Comparison of ENCODE assay signal across 15 cellular contexts in the genomic region with DNA sequence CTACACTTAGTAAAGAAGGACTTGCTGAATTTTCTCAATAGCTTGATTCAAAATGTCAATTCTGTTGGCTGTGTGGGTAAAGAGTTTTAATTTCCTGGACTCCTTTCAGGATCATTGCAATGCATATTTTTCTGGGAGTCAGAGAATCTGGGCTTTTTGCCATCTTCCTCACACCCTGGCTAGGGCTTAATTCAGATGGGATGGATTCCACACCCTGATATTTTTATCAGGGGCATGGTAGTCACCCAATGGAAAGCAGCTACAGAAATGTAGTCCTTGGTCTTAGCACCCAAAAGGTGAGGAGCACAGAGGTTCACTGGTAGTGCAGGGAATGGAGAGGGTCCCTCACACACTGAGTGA.
A peak's percentile ranks its signal among the peaks of the same experiment; 100 is the strongest.
DNase-seq lines count a peak whose midpoint lies in the region; ATAC-seq, FAIRE-seq and TF ChIP-seq lines count a peak whose summit lies in the region.
"Had no signal": no experiment of that assay in that cellular context is flagged by ENCODE, and none has a peak within 500 bp of the region (broad histone marks: within the 10 kb centered on the region; RNA-seq: fewer than 3 reads in every experiment).

No MANE protein-coding gene starts in this region.

- H3K79me2 ChIP-seq in SK-N-SH (ENCODE audit: insufficient read depth): peaks cover 84% of the 10 kb centered on the region
- H3K79me2 ChIP-seq in fibroblast of lung (ENCODE audit: control insufficient read depth, insufficient read depth, low read length): peaks cover 9% of the 10 kb centered on the region
- H3K79me2 ChIP-seq in HepG2 (ENCODE audit: insufficient read depth, low read length): no peaks in the 10 kb centered on the region

- no peaks in the 10 kb centered on the region for H3K27me3 ChIP-seq in SK-N-SH (ENCODE audit: insufficient read depth)
- H3K27me3 ChIP-seq in fibroblast of lung (ENCODE audit: control insufficient read depth, insufficient read depth, low read length): no peaks in the 10 kb centered on the region
- no peaks in the 10 kb centered on the region for H3K27me3 ChIP-seq in sigmoid colon
- H3K27me3 ChIP-seq in HepG2 (ENCODE audit: control insufficient read depth in 1 of 2, insufficient read depth in 2 of 2, low read length in 2 of 2): no peaks in the 10 kb centered on the region
- H3K27me3 ChIP-seq: gastroesophageal sphincter, SJCRH30 had no signal

- TF ChIP-seq RAD21 in SK-N-SH (IDR thresholded peaks at IDR 0.05; ENCODE audit: low read length) (no peak), HepG2 (CRISPR knock-in tag; IDR thresholded peaks at IDR 0.05) (no peak)

- H3K9me3 ChIP-seq in SK-N-SH: no peaks in the 10 kb centered on the region
- H3K9me3 ChIP-seq in fibroblast of lung (ENCODE audit: control insufficient read depth, insufficient read depth, low read depth, low read length): no peaks in the 10 kb centered on the region
- no peaks in the 10 kb centered on the region for H3K9me3 ChIP-seq in sigmoid colon
- no peaks in the 10 kb centered on the region for H3K9me3 ChIP-seq in HepG2 (ENCODE audit: low read length)
- H3K9me3 ChIP-seq: gastroesophageal sphincter, lower lobe of right lung, SJCRH30 had no signal

- no peak for TF ChIP-seq POLR2A in sigmoid colon (IDR thresholded peaks at IDR 0.05)
- TF ChIP-seq POLR2A in HepG2 (IDR thresholded peaks at IDR 0.05; ENCODE audit: insufficient read depth in 1 of 2, low read depth in 2 of 2, low read length in 2 of 2): no peak

- CTCF ChIA-PET in SK-N-SH (lab: Yijun Ruan, JAX): interaction anchor here (1.0 to 1.6 kb wide), 2 partner anchors 13 to 200 kb away, joined by 3 to 11 read pairs; no protein-coding TSS in a partner anchor
- CTCF ChIA-PET in HepG2 (lab: Yijun Ruan, JAX; ENCODE audit: low intra/inter-chr PET ratio, low total read pairs): no interaction called here

- no peak for FAIRE-seq in HepG2 (lab: Jason Lieb, UNC)
- FAIRE-seq: HTR-8/SVneo had no signal

- POLR2A ChIA-PET in SK-N-SH (lab: Yijun Ruan, JAX): no interaction called here
- POLR2A ChIA-PET in HepG2 (lab: Yijun Ruan, JAX): no interaction called here

- no TSS peak for BruUV-seq in HepG2 (replicated peaks; lab: Mats Ljungman, UMichigan)

- H4K20me1 ChIP-seq in SK-N-SH (ENCODE audit: insufficient read depth) (peaks cover 5% of the 10 kb centered on the region; the same call in 1 of the 2 replicates), fibroblast of lung (ENCODE audit: control insufficient read depth, extremely low read depth, insufficient read depth, low read length) (peaks cover 1% of the 10 kb centered on the region), HepG2 (ENCODE audit: insufficient read depth, low read length) (no peaks in the 10 kb centered on the region)

- H3K36me3 ChIP-seq in SK-N-SH (replicated peaks in 1 of 2; ENCODE audit: control insufficient read depth in 1 of 2, insufficient read depth in 2 of 2, low read length in 1 of 2): peaks cover 0 to 6% of the 10 kb centered on the region in 2 experiments
- H3K36me3 ChIP-seq in fibroblast of lung (ENCODE audit: control insufficient read depth, insufficient read depth, low read length): no peaks in the 10 kb centered on the region
- no peaks in the 10 kb centered on the region for H3K36me3 ChIP-seq in sigmoid colon
- H3K36me3 ChIP-seq in HepG2 (replicated peaks in 1 of 2; ENCODE audit: control insufficient read depth in 1 of 2, insufficient read depth in 2 of 2, low read length in 2 of 2): peaks cover 0 to 2% of the 10 kb centered on the region in 2 experiments; a peak in 1 of 5 replicates
- H3K36me3 ChIP-seq: gastroesophageal sphincter, lower lobe of right lung, SJCRH30 had no signal

- H3K4me3 ChIP-seq in SK-N-SH (ENCODE audit: low read depth in 2 of 2, low read length in 1 of 2) (no peak overlapping the region), fibroblast of lung (replicated peaks in 1 of 4; ENCODE audit: control extremely low read depth in 1 of 4, insufficient read depth in 1 of 4, low read depth in 3 of 4, low read length in 4 of 4) (no peak overlapping the region), sigmoid colon (no peak overlapping the region), HepG2 (replicated peaks in 1 of 3; ENCODE audit: insufficient read depth in 1 of 3, low read depth in 2 of 3, low read length in 3 of 3) (no peak overlapping the region)
- H3K4me3 ChIP-seq: gastroesophageal sphincter, lower lobe of right lung, SJCRH30, skin epidermis had no signal

- H3K4me2 ChIP-seq in SK-N-SH (no peak overlapping the region), fibroblast of lung (ENCODE audit: extremely low read depth, insufficient read depth, low read length) (peak overlapping the region; percentile 66), HepG2 (ENCODE audit: low read depth, low read length) (no peak overlapping the region)

- in situ Hi-C loops in HepG2 (cut with HindIII; ENCODE audit: extremely low pct_ligation_motif_present, low pct_unique_long_range_greater_than_20kb): no loop called here

- intact Hi-C loops in sigmoid colon (cut with DNase I) (no loop called here), HepG2 (cut with micrococcal nuclease; ENCODE audit: unreplicated experiment) (no loop called here)

- ATAC-seq in SK-N-SH treated with all-trans-retinoic acid at 6 μM for 48 hours (peak; percentile 33; the same call in 2 of the 3 replicates), HG03342 (IDR thresholded peaks at IDR 0.05; ENCODE audit: unreplicated experiment) (no peak), HepG2 (no peak)
- ATAC-seq: activated CD8-positive, alpha-beta T cell treated with anti-CD3 and anti-CD28 coated beads for 36 hours; gastroesophageal sphincter; lower lobe of right lung had no signal

- TF ChIP-seq EP300 in SK-N-SH (IDR thresholded peaks at IDR 0.05; ENCODE audit: borderline replicate concordance in 1 of 2, low read depth in 1 of 2, low read length in 1 of 2): no peak
- no peak for TF ChIP-seq EP300 in sigmoid colon (IDR thresholded peaks at IDR 0.05)
- TF ChIP-seq EP300 in HepG2 (IDR thresholded peaks at IDR 0.05; ENCODE audit: low read depth in 2 of 2, low read length in 2 of 2): no peak
- TF ChIP-seq EP300 in HepG2 (CRISPR knock-in tag; IDR thresholded peaks at IDR 0.05; ENCODE audit: borderline replicate concordance): no peak

- DNase-seq in SK-N-SH (no peak), NCI-H446 treated with DMSO at 0.1 percent for 48 hours (lab: John Stamatoyannopoulos, UW) (peak; percentile 16), fibroblast of lung (ENCODE audit: low read depth in 2 of 2) (peak; percentile 77 to 79), sigmoid colon (no peak), occipital lobe (lab: John Stamatoyannopoulos, UW) (no peak), HepG2 (ENCODE audit: low spot score) (no peak)
- DNase-seq: ACHN; activated CD8-positive, alpha-beta T cell treated with anti-CD3 and anti-CD28 coated beads for 36 hours; lower lobe of right lung; SJCRH30 had no signal

- H2AFZ ChIP-seq in SK-N-SH (ENCODE audit: low read depth) (no peak overlapping the region), fibroblast of lung (ENCODE audit: low read length) (no peak overlapping the region), HepG2 (ENCODE audit: low read length) (no peak overlapping the region)

- H3K4me1 ChIP-seq in SK-N-SH (ENCODE audit: control insufficient read depth in 1 of 2, insufficient read depth in 2 of 2, low read depth in 1 of 2, low read length in 1 of 2) (peaks cover 5 to 7% of the 10 kb centered on the region in 2 experiments; a peak in 2 of 4 replicates), fibroblast of lung (ENCODE audit: control insufficient read depth, extremely low read depth, insufficient read depth, low read length) (peaks cover 11% of the 10 kb centered on the region), sigmoid colon (peaks cover 0 to 63% (median 36%) of the 10 kb centered on the region in 4 donors), HepG2 (ENCODE audit: insufficient read depth, low read length) (no peaks in the 10 kb centered on the region)

- H3K9me2 ChIP-seq in SK-N-SH: no peaks in the 10 kb centered on the region

- H3F3A ChIP-seq in SK-N-SH (replicated peaks; ENCODE audit: insufficient read depth): peaks cover 2% of the 10 kb centered on the region

- peak overlapping the region in 1 of 2 experiments; percentile 26; a peak in 1 of 4 replicates for H3K27ac ChIP-seq in SK-N-SH (ENCODE audit: low read depth in 2 of 2, low read length in 1 of 2)
- peak overlapping the region; percentile 64 for H3K27ac ChIP-seq in fibroblast of lung (ENCODE audit: insufficient read depth, low read length)
- peak overlapping the region in 3 of 4 donors; percentile 9 to 20 (median 15) for H3K27ac ChIP-seq in sigmoid colon
- no peak overlapping the region for H3K27ac ChIP-seq in HepG2 (ENCODE audit: extremely low read length, insufficient read depth, low read length)
- H3K27ac ChIP-seq: lower lobe of right lung, SJCRH30 had no signal

- H3K9ac ChIP-seq in SK-N-SH (no peak overlapping the region), fibroblast of lung (ENCODE audit: insufficient read depth, low read length) (no peak overlapping the region), HepG2 (ENCODE audit: insufficient read depth, low read depth, low read length) (no peak overlapping the region)

- TF ChIP-seq CTCF in SK-N-SH (IDR thresholded peaks at IDR 0.05) (no peak), fibroblast of lung (conservative IDR thresholded peaks at IDR 0.05 in 1 of 2, IDR thresholded peaks at IDR 0.05 in 1 of 2; ENCODE audit: low read depth in 1 of 2, low read length in 2 of 2) (no peak), sigmoid colon (IDR thresholded peaks at IDR 0.05) (no peak), HepG2 (CRISPR knock-in tag; IDR thresholded peaks at IDR 0.05) (no peak)

TF ChIP-seq in SK-N-SH treated with all-trans-retinoic acid at 6 μM for 48 hours, 23 proteins besides CTCF, POLR2A, EP300 and RAD21 (continues in another document):
- TF ChIP-seq ISL1 (CRISPR knock-in tag; IDR thresholded peaks at IDR 0.05): no peak
- no peak for TF ChIP-seq RARB (CRISPR knock-in tag; IDR thresholded peaks at IDR 0.05)
- TF ChIP-seq ZNF70 (CRISPR knock-in tag; IDR thresholded peaks at IDR 0.05): no peak
- no peak for TF ChIP-seq CSDC2 (CRISPR knock-in tag; IDR thresholded peaks at IDR 0.05)

TF ChIP-seq in SK-N-SH, 30 proteins besides CTCF, POLR2A, EP300 and RAD21:
- no peak for TF ChIP-seq ELF1 (IDR thresholded peaks at IDR 0.05)
- no peak for TF ChIP-seq SIN3A (IDR thresholded peaks at IDR 0.05; ENCODE audit: borderline replicate concordance, low read depth, low read length)
- no peak for TF ChIP-seq EZH2phosphoT487 (IDR thresholded peaks at IDR 0.05; ENCODE audit: borderline replicate concordance, low read depth)
- TF ChIP-seq MXI1 (IDR thresholded peaks at IDR 0.05; ENCODE audit: low read depth, low read length): no peak

TF ChIP-seq in HepG2, 621 proteins besides CTCF, POLR2A, EP300 and RAD21 (continues in another document):
- TF ChIP-seq SIN3B (IDR thresholded peaks at IDR 0.05; ENCODE audit: low read length) (no peak), RNF2 (conservative IDR thresholded peaks at IDR 0.05; ENCODE audit: low read depth) (no peak)

Comparison
In these comparisons a context has a peak if more than half of its experiments do, and no peak if none do; other contexts are left out.
1. DNase-seq: peak in NCI-H446 treated with DMSO at 0.1 percent for 48 hours (single experiment) and fibroblast of lung (2 of 2); none in SK-N-SH (single experiment), sigmoid colon (single experiment), occipital lobe (single experiment) and HepG2 (single experiment).